In the genomic region with DNA sequence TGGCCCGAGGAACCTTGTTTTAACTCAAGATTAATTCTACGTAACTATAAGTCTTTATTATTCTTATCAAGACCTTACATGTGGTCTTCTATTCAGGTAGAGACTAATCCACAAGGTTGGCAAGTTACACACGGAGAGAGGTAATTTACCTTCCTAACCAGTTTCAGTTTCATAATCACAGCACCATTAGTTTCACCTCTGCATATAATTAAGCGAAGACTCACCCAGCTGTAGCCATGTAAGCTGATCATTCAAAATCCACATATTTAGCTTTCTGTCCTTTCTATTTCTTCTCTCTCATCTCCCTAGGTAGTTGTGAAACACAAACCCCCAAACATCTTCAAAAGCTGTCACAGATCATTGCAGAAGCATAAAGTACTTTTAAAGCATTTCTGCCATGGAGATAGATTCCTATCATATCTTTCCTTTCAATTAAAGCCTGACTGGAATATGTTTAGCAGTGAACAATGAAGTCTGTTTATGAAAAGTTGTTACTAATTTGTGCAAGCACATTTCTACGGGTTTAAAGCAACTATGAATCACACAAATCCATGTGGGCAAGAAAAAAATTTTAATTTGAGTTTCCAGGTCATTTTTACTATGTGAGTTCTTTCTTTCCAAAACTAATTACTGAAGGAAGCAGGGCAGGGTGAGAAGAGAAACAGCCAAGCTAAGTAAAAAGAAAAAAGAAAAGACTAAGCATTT, we compare ENCODE assay signal across 15 cellular contexts.
DNase-seq lines count a peak whose midpoint lies in the region; ATAC-seq and TF ChIP-seq lines count a peak whose summit lies in the region.
"Had no signal": no experiment of that assay in that cellular context is flagged by ENCODE, and none has a peak within 500 bp of the region (broad histone marks: within the 10 kb centered on the region; RNA-seq: fewer than 3 reads in every experiment).

No MANE protein-coding gene starts in this region.

- peaks cover 26% of the 10 kb centered on the region for H3K9me3 Mint-ChIP-seq in neural progenitor cell
- peaks cover 14% of the 10 kb centered on the region for H3K9me3 Mint-ChIP-seq in natural killer cell treated with Interleukin-12 subunit alpha and Interleukin-12 subunit beta and Interleukin-15 and Interleukin-18, amount 100 ng/mL, for 72 hours

- H3K4me1 ChIP-seq in ACC112 (ENCODE audit: control insufficient read depth, insufficient read depth, low read length, unreplicated experiment) = peaks cover 4% of the 10 kb centered on the region
- no peaks in the 10 kb centered on the region for H3K4me1 ChIP-seq in effector memory CD4-positive, alpha-beta T cell (ENCODE audit: control insufficient read depth, insufficient read depth, low read length, poor library complexity, severe bottlenecking)
- peaks cover 9% of the 10 kb centered on the region for H3K4me1 ChIP-seq in neural progenitor cell
- H3K4me1 ChIP-seq: Peyer's patch, vagina had no signal

- H3K9ac ChIP-seq in neural progenitor cell = no peak overlapping the region

- H3K4me3 ChIP-seq in ACC112 (ENCODE audit: low read depth, low read length) (peak overlapping the region; percentile 38; the same call in 1 of the 2 replicates), kidney epithelial cell (ENCODE audit: low read depth, low read length) (no peak overlapping the region), neural progenitor cell (no peak overlapping the region)
- no peak overlapping the region for H3K4me3 ChIP-seq in effector memory CD4-positive, alpha-beta T cell (ENCODE audit: insufficient read depth, low read depth, low read length, poor library complexity, severe bottlenecking)
- H3K4me3 ChIP-seq: lung, Peyer's patch, vagina had no signal

- H3K4me3 Mint-ChIP-seq in neural progenitor cell = no peak overlapping the region
- H3K4me3 Mint-ChIP-seq in natural killer cell treated with Interleukin-12 subunit alpha and Interleukin-12 subunit beta and Interleukin-15 and Interleukin-18, amount 100 ng/mL, for 72 hours = no peak overlapping the region
- H3K4me3 Mint-ChIP-seq: activated T-cell treated with anti-CD3 and anti-CD28 coated beads, Interleukin-2, amount 50 U/mL, for 24 hours had no signal

- peaks cover 7% of the 10 kb centered on the region for H3K4me1 Mint-ChIP-seq in neural progenitor cell
- H3K4me1 Mint-ChIP-seq in natural killer cell treated with Interleukin-12 subunit alpha and Interleukin-12 subunit beta and Interleukin-15 and Interleukin-18, amount 100 ng/mL, for 72 hours (ENCODE audit: low read depth in 2 of 2) = no peaks in the 10 kb centered on the region

- H3K27ac ChIP-seq in ACC112 (ENCODE audit: low read depth, low read length) (no peak overlapping the region), neural progenitor cell (no peak overlapping the region)
- H3K27ac ChIP-seq in effector memory CD4-positive, alpha-beta T cell (ENCODE audit: insufficient read depth, low read length, poor library complexity, severe bottlenecking) = no peak overlapping the region
- H3K27ac ChIP-seq: vagina had no signal

- H3K27me3 ChIP-seq in ACC112 (ENCODE audit: insufficient read depth, low read length) = peaks cover 4% of the 10 kb centered on the region; the same call in 1 of the 2 replicates
- no peaks in the 10 kb centered on the region for H3K27me3 ChIP-seq in kidney epithelial cell (ENCODE audit: control insufficient read depth, insufficient read depth, low read length)
- H3K27me3 ChIP-seq in effector memory CD4-positive, alpha-beta T cell (replicated peaks; ENCODE audit: control insufficient read depth, insufficient read depth, low read length, poor library complexity, severe bottlenecking) = no peaks in the 10 kb centered on the region
- H3K27me3 ChIP-seq in neural progenitor cell = no peaks in the 10 kb centered on the region
- H3K27me3 ChIP-seq: Peyer's patch, vagina had no signal

- no peaks in the 10 kb centered on the region for H3K36me3 Mint-ChIP-seq in neural progenitor cell
- no peaks in the 10 kb centered on the region for H3K36me3 Mint-ChIP-seq in natural killer cell treated with Interleukin-12 subunit alpha and Interleukin-12 subunit beta and Interleukin-15 and Interleukin-18, amount 100 ng/mL, for 72 hours

- no peaks in the 10 kb centered on the region for H3K9me3 ChIP-seq in effector memory CD4-positive, alpha-beta T cell (ENCODE audit: control insufficient read depth, low read length)
- no peaks in the 10 kb centered on the region for H3K9me3 ChIP-seq in neural progenitor cell (ENCODE audit: low read depth)
- H3K9me3 ChIP-seq: Peyer's patch, vagina had no signal

- H3K4me2 ChIP-seq in neural progenitor cell = no peak overlapping the region

- ATAC-seq in GM19467 (IDR thresholded peaks at IDR 0.05; ENCODE audit: unreplicated experiment) = peak; percentile 74
- ATAC-seq in natural killer cell treated with Interleukin-12 subunit alpha and Interleukin-12 subunit beta and Interleukin-15 and Interleukin-18, amount 100 ng/mL, for 72 hours = no peak
- ATAC-seq: right cardiac atrium had no signal

- no peak overlapping the region for H3K27ac Mint-ChIP-seq in neural progenitor cell
- H3K27ac Mint-ChIP-seq in natural killer cell treated with Interleukin-12 subunit alpha and Interleukin-12 subunit beta and Interleukin-15 and Interleukin-18, amount 100 ng/mL, for 72 hours = no peak overlapping the region
- H3K27ac Mint-ChIP-seq: activated T-cell treated with anti-CD3 and anti-CD28 coated beads, Interleukin-2, amount 50 U/mL, for 24 hours had no signal

- H3K36me3 ChIP-seq in ACC112 (ENCODE audit: insufficient read depth, low read length) (no peaks in the 10 kb centered on the region), kidney epithelial cell (ENCODE audit: control insufficient read depth, insufficient read depth, low read length) (no peaks in the 10 kb centered on the region), neural progenitor cell (no peaks in the 10 kb centered on the region)
- H3K36me3 ChIP-seq in effector memory CD4-positive, alpha-beta T cell (ENCODE audit: control insufficient read depth, insufficient read depth, low read length) = no peaks in the 10 kb centered on the region
- H3K36me3 ChIP-seq: Peyer's patch, vagina had no signal

- no peaks in the 10 kb centered on the region for H4K20me1 ChIP-seq in neural progenitor cell (ENCODE audit: low read depth)

- H3K27me3 Mint-ChIP-seq in neural progenitor cell (ENCODE audit: insufficient read depth, low read depth) = peaks cover 2% of the 10 kb centered on the region
- no peaks in the 10 kb centered on the region for H3K27me3 Mint-ChIP-seq in natural killer cell treated with Interleukin-12 subunit alpha and Interleukin-12 subunit beta and Interleukin-15 and Interleukin-18, amount 100 ng/mL, for 72 hours

- DNase-seq in NCI-H69 (lab: John Stamatoyannopoulos, UW) (peak; percentile 5), kidney epithelial cell (ENCODE audit: low read depth) (peak; percentile 4), neural progenitor cell (ENCODE audit: low spot score) (no peak), Kasumi-1 (lab: John Stamatoyannopoulos, UW) (no peak)
- no peak for DNase-seq in effector memory CD4-positive, alpha-beta T cell
- DNase-seq in natural killer cell treated with Interleukin-12 subunit alpha and Interleukin-12 subunit beta and Interleukin-15 and Interleukin-18, amount 100 ng/mL, for 72 hours (ENCODE audit: low spot score) = no peak
- DNase-seq: activated T-cell treated with anti-CD3 and anti-CD28 coated beads, Interleukin-2, amount 50 U/mL, for 24 hours; DMS153; NCI-H2029; Peyer's patch; right cardiac atrium had no signal

- TF ChIP-seq CTCF in kidney epithelial cell (IDR thresholded peaks at IDR 0.05; ENCODE audit: insufficient read depth, low read length, poor library complexity, severe bottlenecking) (no peak), neural progenitor cell (IDR thresholded peaks at IDR 0.05) (no peak)

- H3K79me2 ChIP-seq in ACC112 (ENCODE audit: control insufficient read depth, insufficient read depth, low read length, unreplicated experiment) (no peaks in the 10 kb centered on the region), neural progenitor cell (ENCODE audit: low read depth) (no peaks in the 10 kb centered on the region)

- H3F3A ChIP-seq in neural progenitor cell (ENCODE audit: low read depth) = no peaks in the 10 kb centered on the region

- peak overlapping the region; percentile 77 for H2AFZ ChIP-seq in ACC112 (ENCODE audit: low read length, unreplicated experiment)
- H2AFZ ChIP-seq in neural progenitor cell (replicated peaks) = no peak overlapping the region

Comparison
In these comparisons a context has a peak if more than half of its experiments do, and no peak if none do; other contexts are left out.
1. DNase-seq: peak in NCI-H69 (single experiment) and kidney epithelial cell (single experiment); none in effector memory CD4-positive, alpha-beta T cell (0 of 3), neural progenitor cell (single experiment), natural killer cell treated with Interleukin-12 subunit alpha and Interleukin-12 subunit beta and Interleukin-15 and Interleukin-18, amount 100 ng/mL, for 72 hours (single experiment) and Kasumi-1 (0 of 2).